In genomic region chr11:123641495-123641840, GRCh38 we compare ENCODE assay signal across 11 cellular contexts. TPM values are rescaled to one million over a fixed set of nuclear protein-coding genes. Genes with fewer than 3 reads are reported as not detected.
"Had no signal": no experiment of that assay in that cellular context is flagged by ENCODE, and none has a peak within 500 bp of the region (broad histone marks: within the 10 kb centered on the region; RNA-seq: fewer than 3 reads in every experiment).

No MANE protein-coding gene starts in this region.

- H3K27ac Mint-ChIP-seq: activated CD8-positive, alpha-beta T cell treated with anti-CD3 and anti-CD28 coated beads, Interleukin-2, amount 10 ng/mL, durations not matched to agents 7 days and 5 days; activated naive CD8-positive, alpha-beta T cell treated with anti-CD3 and anti-CD28 coated beads, Interleukin-2, amount 10 ng/mL, durations not matched to agents 7 days and 5 days; T-cell; WTC11 had no signal

- DNase-seq: NCI-H146, NCI-H187 treated with DMSO at 0.1 percent for 48 hours, NCI-H2081 treated with DMSO at 0.1 percent for 48 hours, T1000 had no signal

- H3K9me3 Mint-ChIP-seq: activated naive CD8-positive, alpha-beta T cell treated with anti-CD3 and anti-CD28 coated beads, Interleukin-2, amount 10 ng/mL, durations not matched to agents 7 days and 5 days; T-cell; WTC11 had no signal

- H3K9me3 ChIP-seq: adrenal gland had no signal

- H3K36me3 Mint-ChIP-seq: activated naive CD8-positive, alpha-beta T cell treated with anti-CD3 and anti-CD28 coated beads, Interleukin-2, amount 10 ng/mL, durations not matched to agents 7 days and 5 days; T-cell; WTC11 had no signal

- H3K27ac ChIP-seq: adrenal gland, SK-N-MC had no signal

- H3K4me1 ChIP-seq: adrenal gland had no signal

- H3K4me3 ChIP-seq: adrenal gland, SK-N-MC had no signal

- H3K36me3 ChIP-seq: adrenal gland had no signal

- H3K4me3 Mint-ChIP-seq: activated CD8-positive, alpha-beta T cell treated with anti-CD3 and anti-CD28 coated beads, Interleukin-2, amount 10 ng/mL, durations not matched to agents 7 days and 5 days; activated naive CD8-positive, alpha-beta T cell treated with anti-CD3 and anti-CD28 coated beads, Interleukin-2, amount 10 ng/mL, durations not matched to agents 7 days and 5 days; T-cell; WTC11 had no signal

- H3K27me3 ChIP-seq: adrenal gland had no signal

RNA-seq across cellular contexts. Expression of gene SCN3B, which starts 13.0 kb away (rescaled TPM):
- total RNA-seq: activated CD8-positive, alpha-beta T cell treated with anti-CD3 and anti-CD28 coated beads, Interleukin-2, amount 10 ng/mL, durations not matched to agents 7 days and 5 days; activated naive CD8-positive, alpha-beta T cell treated with anti-CD3 and anti-CD28 coated beads, Interleukin-2, amount 10 ng/mL, durations not matched to agents 7 days and 5 days; RPMI7951; T-cell had no signal
